In genomic region chr16:47018223-47018891, GRCh38 we compare ENCODE assay signal across 8 cellular contexts. TPM values are rescaled to one million over a fixed set of nuclear protein-coding genes. Genes with fewer than 3 reads are reported as not detected.
A peak's percentile ranks its signal among the peaks of the same experiment; 100 is the strongest.
DNase-seq lines count a peak whose midpoint lies in the region; ATAC-seq and TF ChIP-seq lines count a peak whose summit lies in the region.

No MANE protein-coding gene starts in this region.

- ATAC-seq in GM21526 (IDR thresholded peaks at IDR 0.05; ENCODE audit: low FRiP score, unreplicated experiment) (peak; percentile 99), HG03571 (IDR thresholded peaks at IDR 0.05; ENCODE audit: unreplicated experiment) (peak; percentile 98)

- H3K27me3 Mint-ChIP-seq in MCF 10A (ENCODE audit: insufficient read depth, unreplicated experiment) (no peaks in the 10 kb centered on the region), mesothelial cell of epicardium (ENCODE audit: low read depth) (no peaks in the 10 kb centered on the region)

- H3K4me1 Mint-ChIP-seq in MCF 10A (ENCODE audit: insufficient read depth, unreplicated experiment) (no peaks in the 10 kb centered on the region), mesothelial cell of epicardium (no peaks in the 10 kb centered on the region)

- no peak overlapping the region for H3K27ac ChIP-seq in RWPE1

- H3K36me3 Mint-ChIP-seq in MCF 10A (ENCODE audit: insufficient read depth, unreplicated experiment) (no peaks in the 10 kb centered on the region), mesothelial cell of epicardium (no peaks in the 10 kb centered on the region)

- TF ChIP-seq CTCF in RWPE1 (conservative IDR thresholded peaks at IDR 0.05; ENCODE audit: low read depth) (peak; percentile 39; the same call in 1 of the 2 replicates), MCF 10A (IDR thresholded peaks at IDR 0.05; ENCODE audit: unreplicated experiment) (peak; percentile 37), mesothelial cell of epicardium (IDR thresholded peaks at IDR 0.05; ENCODE audit: unreplicated experiment) (peak; percentile 39)

- POLR2A ChIA-PET in RWPE1 (lab: Yijun Ruan, JAX; ENCODE audit: low non-redundant PET), result no interaction called here
- POLR2A ChIA-PET in MCF 10A (lab: Yijun Ruan, JAX), result no interaction called here

- intact Hi-C loops in MCF 10A (cut with micrococcal nuclease), result loop anchor here (1.0 to 5.0 kb wide), 3 partner anchors 46 to 166 kb away; partner anchors contain the start of gene DNAJA2

- DNase-seq in NCI-H526 (lab: John Stamatoyannopoulos, UW) (peak; percentile 12 to 59), NCI-H526 treated with DMSO at 0.1 percent for 48 hours (lab: John Stamatoyannopoulos, UW) (no peak), RWPE1 (ENCODE audit: low spot score) (peak; percentile 67), MCF 10A (ENCODE audit: unreplicated experiment) (peak; percentile 61), mesothelial cell of epicardium (ENCODE audit: low spot score in 2 of 2, unreplicated experiment in 2 of 2) (peak in 1 of 2 experiments; percentile 51), NCI-H1436 (lab: John Stamatoyannopoulos, UW) (no peak)

- no peak overlapping the region for H3K27ac Mint-ChIP-seq in MCF 10A (ENCODE audit: low read depth, unreplicated experiment)
- H3K27ac Mint-ChIP-seq in mesothelial cell of epicardium, result no peak overlapping the region

- CTCF ChIA-PET in RWPE1 (lab: Yijun Ruan, JAX), result interaction anchor here (0.6 to 1.1 kb wide), 6 partner anchors 16 to 1275 kb away, joined by 3 to 6 read pairs (median 3); no protein-coding TSS in a partner anchor
- CTCF ChIA-PET in MCF 10A (lab: Yijun Ruan, JAX), result interaction anchor here (0.6 to 2.5 kb wide), 22 partner anchors 9 to 610 kb away, joined by 3 to 14 read pairs (median 3); partner anchors contain the start of genes DNAJA2 and NETO2

- H3K9me3 Mint-ChIP-seq in MCF 10A (ENCODE audit: unreplicated experiment) (no peaks in the 10 kb centered on the region), mesothelial cell of epicardium (no peaks in the 10 kb centered on the region)

- BruUV-seq in MCF 10A (replicated peaks; lab: Mats Ljungman, UMichigan), result no TSS peak

- no peak overlapping the region for H3K4me3 Mint-ChIP-seq in MCF 10A (ENCODE audit: unreplicated experiment)
- no peak overlapping the region for H3K4me3 Mint-ChIP-seq in mesothelial cell of epicardium

RNA-seq across cellular contexts. Expression of gene DNAJA2, which starts 44.9 kb away (rescaled TPM):
- total RNA-seq in MCF 10A (2022), result 64.7 and 64.8 TPM in 2 replicates
- total RNA-seq in mesothelial cell of epicardium, result 65.9 to 68.5 TPM (median 66.9 TPM) in 3 replicates

Comparison
In these comparisons a context has a peak if more than half of its experiments do, and no peak if none do; other contexts are left out.
1. DNase-seq: peak in NCI-H526 (2 of 2), RWPE1 (single experiment) and MCF 10A (single experiment); none in NCI-H526 treated with DMSO at 0.1 percent for 48 hours (single experiment) and NCI-H1436 (single experiment).
2. Peak in every context shown above with its lines, with median percentiles within 50 percentile points of each other: CTCF ChIP-seq.